ENCODE assay signal across 8 cellular contexts in genomic region chr12:10211975-10212622, GRCh38. TPM values are rescaled to one million over a fixed set of nuclear protein-coding genes. Genes with fewer than 3 reads are reported as not detected.
DNase-seq lines count a peak whose midpoint lies in the region; ATAC-seq and TF ChIP-seq lines count a peak whose summit lies in the region.

No MANE protein-coding gene starts in this region.

- ATAC-seq in HG03175 (IDR thresholded peaks at IDR 0.05; ENCODE audit: unreplicated experiment): peak; percentile 66

- no peak for TF ChIP-seq CTCF in GM13977 (IDR thresholded peaks at IDR 0.05; ENCODE audit: extremely low read depth, insufficient read depth, missing control alignments)
- no peak for TF ChIP-seq CTCF in choroid plexus epithelial cell (conservative IDR thresholded peaks at IDR 0.05; ENCODE audit: low read depth, low read length)

- in situ Hi-C loops in GM13977 (cut with MboI; ENCODE audit: low pct_unique_long_range_greater_than_20kb, low sequenced_read_pairs, unreplicated experiment): no loop called here

- H3K4me3 ChIP-seq in choroid plexus epithelial cell (ENCODE audit: low read depth, low read length): peak overlapping the region; percentile 97

- DNase-seq in GM13977 (ENCODE audit: low spot score): peak; percentile 70
- DNase-seq in NCI-H460 (ENCODE audit: extremely low read depth, low read depth): peak; percentile 98
- DNase-seq in activated CD4-positive, alpha-beta T cell treated with anti-CD3 and anti-CD28 coated beads for 48 hours: peak; percentile 91
- DNase-seq in choroid plexus epithelial cell (ENCODE audit: low read depth): peak; percentile 100
- peak; percentile 99 for DNase-seq in islet precursor cell
- DNase-seq in stimulated activated CD4-positive, alpha-beta T cell treated with anti-CD3 and anti-CD28 coated beads, Interleukin-12 subunit alpha, Interleukin-12 subunit beta, amount 100 ng/mL, for 24 hours (ENCODE audit: low read depth in 2 of 2): peak; percentile 74 to 76
- no peak for DNase-seq in retina

RNA-seq across cellular contexts. Expression of gene GABARAPL1, which starts 0.6 kb away (rescaled TPM):
- total RNA-seq in NCI-H460 (2014; rRNA removed; shearing (Covaris generic)): 38.1 and 42.7 TPM in 2 replicates
- 19.5 and 37.0 TPM in 2 replicates for polyA plus RNA-seq in NCI-H460 (2014; cell fraction: nucleus; rRNA removed)

RNA-seq across cellular contexts. Expression of gene TMEM52B, which starts 33.3 kb away (rescaled TPM):
- not detected in 2 replicates for total RNA-seq in NCI-H460 (2014; rRNA removed; shearing (Covaris generic))
- not detected in 2 replicates for polyA plus RNA-seq in NCI-H460 (2014; cell fraction: nucleus; rRNA removed)

RNA-seq across cellular contexts. Expression of gene OLR1, which starts 40.2 kb away (rescaled TPM):
- not detected in 2 replicates for total RNA-seq in NCI-H460 (2014; rRNA removed; shearing (Covaris generic))
- not detected in 2 replicates for polyA plus RNA-seq in NCI-H460 (2014; cell fraction: nucleus; rRNA removed)
